Comparison of ENCODE assay signal across 21 cellular contexts in genomic region chr11:130535530-130535929, GRCh38.
"Had no signal": no experiment of that assay in that cellular context is flagged by ENCODE, and none has a peak within 500 bp of the region (broad histone marks: within the 10 kb centered on the region; RNA-seq: fewer than 3 reads in every experiment).

No MANE protein-coding gene starts in this region.

- H3K9me3 Mint-ChIP-seq: activated naive CD8-positive, alpha-beta T cell treated with anti-CD3 and anti-CD28 coated beads for 36 hours; activated T-cell treated with anti-CD3 and anti-CD28 coated beads, Interleukin-2, amount 50 U/mL, for 4 hours; activated T-helper 2 cell treated with anti-CD3 and anti-CD28 coated beads, Interferon-gamma antibody, Interleukin-2, Interleukin-4, amounts not matched to agents 10 μg/mL and 5 μg/mL and 100 μg/mL, durations not matched to agents 14 hours and 24 hours and 36 hours; stimulated activated naive CD8-positive, alpha-beta T cell treated with anti-CD3 and anti-CD28 coated beads, Interleukin-15, Interleukin-2, amounts not matched to agents 100 ng/mL and 50 ng/mL, for 24 hours; T-helper 1 cell treated with Interleukin-12 subunit alpha and Interleukin-12 subunit beta and Interleukin-4 antibody, amounts not matched to agents 30 μg/mL and 1 μg/mL, for 36 hours had no signal

- H3K4me3 ChIP-seq: coronary artery, uterus had no signal

- H3K9me3 ChIP-seq: uterus had no signal

- H3K4me3 Mint-ChIP-seq: activated naive CD8-positive, alpha-beta T cell treated with anti-CD3 and anti-CD28 coated beads for 36 hours; activated T-cell treated with anti-CD3 and anti-CD28 coated beads, Interleukin-2, amount 50 U/mL, for 4 hours; memory B cell; stimulated activated naive CD8-positive, alpha-beta T cell treated with anti-CD3 and anti-CD28 coated beads, Interleukin-15, Interleukin-2, amounts not matched to agents 100 ng/mL and 50 ng/mL, for 24 hours; T-helper 1 cell treated with Interleukin-12 subunit alpha and Interleukin-12 subunit beta and Interleukin-4 antibody, amounts not matched to agents 30 μg/mL and 1 μg/mL, for 36 hours had no signal

- H3K27me3 ChIP-seq: uterus had no signal

- ATAC-seq: activated T-cell treated with anti-CD3 and anti-CD28 coated beads, Interleukin-2, amount 50 U/mL, for 4 hours had no signal

- H3K36me3 ChIP-seq: uterus had no signal

- H3K36me3 Mint-ChIP-seq: activated naive CD8-positive, alpha-beta T cell treated with anti-CD3 and anti-CD28 coated beads for 36 hours; memory B cell had no signal

- H3K4me1 ChIP-seq: uterus had no signal

- H3K27ac Mint-ChIP-seq: activated naive CD8-positive, alpha-beta T cell treated with anti-CD3 and anti-CD28 coated beads for 36 hours; activated T-helper 2 cell treated with anti-CD3 and anti-CD28 coated beads, Interferon-gamma antibody, Interleukin-2, Interleukin-4, amounts not matched to agents 10 μg/mL and 5 μg/mL and 100 μg/mL, durations not matched to agents 14 hours and 24 hours and 36 hours; memory B cell; stimulated activated naive CD8-positive, alpha-beta T cell treated with anti-CD3 and anti-CD28 coated beads, Interleukin-15, Interleukin-2, amounts not matched to agents 100 ng/mL and 50 ng/mL, for 24 hours; T-helper 1 cell treated with Interleukin-12 subunit alpha and Interleukin-12 subunit beta and Interleukin-4 antibody, amounts not matched to agents 30 μg/mL and 1 μg/mL, for 36 hours had no signal

- DNase-seq: activated CD4-positive, alpha-beta T cell treated with anti-CD3 and anti-CD28 coated beads for 4 hours; activated CD4-positive, alpha-beta T cell treated with anti-CD3 and anti-CD28 coated beads, Interleukin-2, amount 50 U/mL, for 48 hours; activated CD4-positive, CD25-positive, alpha-beta regulatory T cell; activated CD8-positive, alpha-beta memory T cell treated with anti-CD3 and anti-CD28 coated beads, Interleukin-2, amount 50 U/mL, for 48 hours; activated naive CD4-positive, alpha-beta T cell; activated naive CD8-positive, alpha-beta T cell treated with anti-CD3 and anti-CD28 coated beads for 36 hours; activated T-cell treated with anti-CD3 and anti-CD28 coated beads, Interleukin-2, amount 50 U/mL, for 4 hours; cerebellar nuclear complex; erythroblast; foreskin fibroblast; right cardiac atrium; stimulated activated CD4-positive, alpha-beta T cell treated with anti-CD3 and anti-CD28 coated beads, Interleukin-12 subunit alpha, Interleukin-12 subunit beta, amount 100 ng/mL, for 4 hours; stimulated activated CD4-positive, alpha-beta T cell treated with anti-CD3 and anti-CD28 coated beads, Interleukin-4, amount 100 ng/mL, for 4 hours; T1000; trophoblast cell; uterus had no signal

- H3K27ac ChIP-seq: coronary artery, uterus had no signal

- H3K4me1 Mint-ChIP-seq: activated naive CD8-positive, alpha-beta T cell treated with anti-CD3 and anti-CD28 coated beads for 36 hours; memory B cell had no signal
